ENCODE assay signal across 1 cellular context in genomic region chr12:6567824-6568617, GRCh38.
TF ChIP-seq lines count a peak whose summit lies in the region.

Gene NOP2 (minus strand): TSS chr12:6568291. CDS start chr12:6567918, 373 bp downstream.

TF ChIP-seq in HepG2, 621 proteins besides CTCF, POLR2A, EP300 and RAD21 (continued from another document and continues in another):
- TF ChIP-seq MLX (CRISPR knock-in tag; IDR thresholded peaks at IDR 0.05) (no peak), ZNF747 (CRISPR knock-in tag; IDR thresholded peaks at IDR 0.05; ENCODE audit: borderline replicate concordance) (peak; percentile 48; the same call in 1 of the 2 replicates), CREBL2 (CRISPR knock-in tag; IDR thresholded peaks at IDR 0.05; ENCODE audit: borderline replicate concordance) (no peak), IRX3 (CRISPR knock-in tag; IDR thresholded peaks at IDR 0.05; ENCODE audit: borderline replicate concordance, low read depth) (peak; percentile 69; the same call in 1 of the 2 replicates), HNF1B (CRISPR knock-in tag; IDR thresholded peaks at IDR 0.05) (peak; percentile 73), NR3C1 (CRISPR knock-in tag; IDR thresholded peaks at IDR 0.05) (no peak), ZNF468 (CRISPR knock-in tag; IDR thresholded peaks at IDR 0.05) (no peak), ZNF10 (CRISPR knock-in tag; IDR thresholded peaks at IDR 0.05; ENCODE audit: borderline replicate concordance, low read depth) (no peak), ZNF543 (CRISPR knock-in tag; IDR thresholded peaks at IDR 0.05) (no peak), ZSCAN12 (CRISPR knock-in tag; IDR thresholded peaks at IDR 0.05) (no peak), ARNT (IDR thresholded peaks at IDR 0.05) (no peak), ZNF292 (CRISPR knock-in tag; IDR thresholded peaks at IDR 0.05; ENCODE audit: borderline replicate concordance, low read depth) (peak; percentile 43; the same call in 1 of the 2 replicates), FOXK2 (IDR thresholded peaks at IDR 0.05) (peak; percentile 81), NR0B2 (CRISPR knock-in tag; IDR thresholded peaks at IDR 0.05) (peak; percentile 72; the same call in 1 of the 2 replicates), RXRA (CRISPR knock-in tag; IDR thresholded peaks at IDR 0.05) (peak; percentile 51), MEF2D (CRISPR knock-in tag; IDR thresholded peaks at IDR 0.05) (peak; percentile 81), EED (CRISPR knock-in tag; IDR thresholded peaks at IDR 0.05) (peak; percentile 76), ZNF709 (CRISPR knock-in tag; IDR thresholded peaks at IDR 0.05) (no peak), CHD2 (IDR thresholded peaks at IDR 0.05; ENCODE audit: low read depth, low read length) (no peak), ZNF646 (CRISPR knock-in tag; IDR thresholded peaks at IDR 0.05) (no peak), ZSCAN20 (CRISPR knock-in tag; IDR thresholded peaks at IDR 0.05; ENCODE audit: borderline replicate concordance) (0 out of 2 replicates have a peak, but pooled peaks have one; percentile 3), XBP1 (CRISPR knock-in tag; IDR thresholded peaks at IDR 0.05) (no peak), MIER2 (CRISPR knock-in tag; IDR thresholded peaks at IDR 0.05) (no peak), ZNF20 (CRISPR knock-in tag; IDR thresholded peaks at IDR 0.05) (no peak), ADNP (CRISPR knock-in tag; IDR thresholded peaks at IDR 0.05) (no peak), ZNF460 (CRISPR knock-in tag; IDR thresholded peaks at IDR 0.05; ENCODE audit: borderline replicate concordance) (no peak; the same call in 1 of the 2 replicates), NFRKB (IDR thresholded peaks at IDR 0.05) (no peak), ZFYVE20 (CRISPR knock-in tag; IDR thresholded peaks at IDR 0.05; ENCODE audit: borderline replicate concordance, low read depth) (no peak), BRCA1 (CRISPR knock-in tag; IDR thresholded peaks at IDR 0.05) (peak; percentile 88), PHF5A (CRISPR knock-in tag; IDR thresholded peaks at IDR 0.05; ENCODE audit: low read depth, unreplicated experiment) (no peak), ZNF83 (CRISPR knock-in tag; IDR thresholded peaks at IDR 0.05; ENCODE audit: borderline replicate concordance) (0 out of 2 replicates have a peak, but pooled peaks have one; percentile 43), ZBTB20 (CRISPR knock-in tag; IDR thresholded peaks at IDR 0.05; ENCODE audit: borderline replicate concordance, low read depth) (peak; percentile 46; the same call in 1 of the 2 replicates), MBNL3 (CRISPR knock-in tag; conservative IDR thresholded peaks at IDR 0.05) (no peak), ZNF549 (CRISPR knock-in tag; IDR thresholded peaks at IDR 0.05) (no peak), GATAD1 (CRISPR knock-in tag; IDR thresholded peaks at IDR 0.05) (peak; percentile 88), HOXA7 (CRISPR knock-in tag; IDR thresholded peaks at IDR 0.05) (0 out of 2 replicates have a peak, but pooled peaks have one; percentile 31), MZF1 (CRISPR knock-in tag; IDR thresholded peaks at IDR 0.05; ENCODE audit: borderline replicate concordance) (no peak), YY1 (IDR thresholded peaks at IDR 0.05; ENCODE audit: insufficient read depth, insufficient replicate concordance, low read depth, low read length) (peak; percentile 46)
- TF ChIP-seq, protein P1, sequence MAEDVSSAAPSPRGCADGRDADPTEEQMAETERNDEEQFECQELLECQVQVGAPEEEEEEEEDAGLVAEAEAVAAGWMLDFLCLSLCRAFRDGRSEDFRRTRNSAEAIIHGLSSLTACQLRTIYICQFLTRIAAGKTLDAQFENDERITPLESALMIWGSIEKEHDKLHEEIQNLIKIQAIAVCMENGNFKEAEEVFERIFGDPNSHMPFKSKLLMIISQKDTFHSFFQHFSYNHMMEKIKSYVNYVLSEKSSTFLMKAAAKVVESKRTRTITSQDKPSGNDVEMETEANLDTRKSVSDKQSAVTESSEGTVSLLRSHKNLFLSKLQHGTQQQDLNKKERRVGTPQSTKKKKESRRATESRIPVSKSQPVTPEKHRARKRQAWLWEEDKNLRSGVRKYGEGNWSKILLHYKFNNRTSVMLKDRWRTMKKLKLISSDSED (CRISPR knock-in tag; IDR thresholded peaks at IDR 0.05), result no peak
- TF ChIP-seq, protein P2, sequence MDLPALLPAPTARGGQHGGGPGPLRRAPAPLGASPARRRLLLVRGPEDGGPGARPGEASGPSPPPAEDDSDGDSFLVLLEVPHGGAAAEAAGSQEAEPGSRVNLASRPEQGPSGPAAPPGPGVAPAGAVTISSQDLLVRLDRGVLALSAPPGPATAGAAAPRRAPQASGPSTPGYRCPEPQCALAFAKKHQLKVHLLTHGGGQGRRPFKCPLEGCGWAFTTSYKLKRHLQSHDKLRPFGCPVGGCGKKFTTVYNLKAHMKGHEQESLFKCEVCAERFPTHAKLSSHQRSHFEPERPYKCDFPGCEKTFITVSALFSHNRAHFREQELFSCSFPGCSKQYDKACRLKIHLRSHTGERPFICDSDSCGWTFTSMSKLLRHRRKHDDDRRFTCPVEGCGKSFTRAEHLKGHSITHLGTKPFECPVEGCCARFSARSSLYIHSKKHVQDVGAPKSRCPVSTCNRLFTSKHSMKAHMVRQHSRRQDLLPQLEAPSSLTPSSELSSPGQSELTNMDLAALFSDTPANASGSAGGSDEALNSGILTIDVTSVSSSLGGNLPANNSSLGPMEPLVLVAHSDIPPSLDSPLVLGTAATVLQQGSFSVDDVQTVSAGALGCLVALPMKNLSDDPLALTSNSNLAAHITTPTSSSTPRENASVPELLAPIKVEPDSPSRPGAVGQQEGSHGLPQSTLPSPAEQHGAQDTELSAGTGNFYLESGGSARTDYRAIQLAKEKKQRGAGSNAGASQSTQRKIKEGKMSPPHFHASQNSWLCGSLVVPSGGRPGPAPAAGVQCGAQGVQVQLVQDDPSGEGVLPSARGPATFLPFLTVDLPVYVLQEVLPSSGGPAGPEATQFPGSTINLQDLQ (CRISPR knock-in tag; IDR thresholded peaks at IDR 0.05), result no peak
- TF ChIP-seq, protein P3, sequence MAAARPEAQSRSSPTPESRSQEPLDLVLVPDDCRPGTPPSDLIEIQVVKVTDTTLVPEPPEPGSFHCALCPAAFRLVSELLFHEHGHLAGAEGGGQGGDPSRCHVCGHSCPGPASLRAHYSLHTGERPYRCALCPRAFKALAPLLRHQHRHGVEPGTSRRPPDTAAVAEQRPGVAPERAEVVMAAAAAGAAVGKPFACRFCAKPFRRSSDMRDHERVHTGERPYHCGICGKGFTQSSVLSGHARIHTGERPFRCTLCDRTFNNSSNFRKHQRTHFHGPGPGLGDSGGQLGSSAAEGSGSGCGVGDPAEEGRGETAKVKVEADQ (CRISPR knock-in tag; IDR thresholded peaks at IDR 0.05; ENCODE audit: borderline replicate concordance), result peak; percentile 89
- TF ChIP-seq, protein P4, sequence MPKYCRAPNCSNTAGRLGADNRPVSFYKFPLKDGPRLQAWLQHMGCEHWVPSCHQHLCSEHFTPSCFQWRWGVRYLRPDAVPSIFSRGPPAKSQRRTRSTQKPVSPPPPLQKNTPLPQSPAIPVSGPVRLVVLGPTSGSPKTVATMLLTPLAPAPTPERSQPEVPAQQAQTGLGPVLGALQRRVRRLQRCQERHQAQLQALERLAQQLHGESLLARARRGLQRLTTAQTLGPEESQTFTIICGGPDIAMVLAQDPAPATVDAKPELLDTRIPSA (CRISPR knock-in tag; IDR thresholded peaks at IDR 0.05; ENCODE audit: borderline replicate concordance), result no peak
- TF ChIP-seq, protein P5, sequence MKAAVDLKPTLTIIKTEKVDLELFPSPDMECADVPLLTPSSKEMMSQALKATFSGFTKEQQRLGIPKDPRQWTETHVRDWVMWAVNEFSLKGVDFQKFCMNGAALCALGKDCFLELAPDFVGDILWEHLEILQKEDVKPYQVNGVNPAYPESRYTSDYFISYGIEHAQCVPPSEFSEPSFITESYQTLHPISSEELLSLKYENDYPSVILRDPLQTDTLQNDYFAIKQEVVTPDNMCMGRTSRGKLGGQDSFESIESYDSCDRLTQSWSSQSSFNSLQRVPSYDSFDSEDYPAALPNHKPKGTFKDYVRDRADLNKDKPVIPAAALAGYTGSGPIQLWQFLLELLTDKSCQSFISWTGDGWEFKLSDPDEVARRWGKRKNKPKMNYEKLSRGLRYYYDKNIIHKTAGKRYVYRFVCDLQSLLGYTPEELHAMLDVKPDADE (CRISPR knock-in tag; IDR thresholded peaks at IDR 0.05), result no peak
- TF ChIP-seq, protein P6, sequence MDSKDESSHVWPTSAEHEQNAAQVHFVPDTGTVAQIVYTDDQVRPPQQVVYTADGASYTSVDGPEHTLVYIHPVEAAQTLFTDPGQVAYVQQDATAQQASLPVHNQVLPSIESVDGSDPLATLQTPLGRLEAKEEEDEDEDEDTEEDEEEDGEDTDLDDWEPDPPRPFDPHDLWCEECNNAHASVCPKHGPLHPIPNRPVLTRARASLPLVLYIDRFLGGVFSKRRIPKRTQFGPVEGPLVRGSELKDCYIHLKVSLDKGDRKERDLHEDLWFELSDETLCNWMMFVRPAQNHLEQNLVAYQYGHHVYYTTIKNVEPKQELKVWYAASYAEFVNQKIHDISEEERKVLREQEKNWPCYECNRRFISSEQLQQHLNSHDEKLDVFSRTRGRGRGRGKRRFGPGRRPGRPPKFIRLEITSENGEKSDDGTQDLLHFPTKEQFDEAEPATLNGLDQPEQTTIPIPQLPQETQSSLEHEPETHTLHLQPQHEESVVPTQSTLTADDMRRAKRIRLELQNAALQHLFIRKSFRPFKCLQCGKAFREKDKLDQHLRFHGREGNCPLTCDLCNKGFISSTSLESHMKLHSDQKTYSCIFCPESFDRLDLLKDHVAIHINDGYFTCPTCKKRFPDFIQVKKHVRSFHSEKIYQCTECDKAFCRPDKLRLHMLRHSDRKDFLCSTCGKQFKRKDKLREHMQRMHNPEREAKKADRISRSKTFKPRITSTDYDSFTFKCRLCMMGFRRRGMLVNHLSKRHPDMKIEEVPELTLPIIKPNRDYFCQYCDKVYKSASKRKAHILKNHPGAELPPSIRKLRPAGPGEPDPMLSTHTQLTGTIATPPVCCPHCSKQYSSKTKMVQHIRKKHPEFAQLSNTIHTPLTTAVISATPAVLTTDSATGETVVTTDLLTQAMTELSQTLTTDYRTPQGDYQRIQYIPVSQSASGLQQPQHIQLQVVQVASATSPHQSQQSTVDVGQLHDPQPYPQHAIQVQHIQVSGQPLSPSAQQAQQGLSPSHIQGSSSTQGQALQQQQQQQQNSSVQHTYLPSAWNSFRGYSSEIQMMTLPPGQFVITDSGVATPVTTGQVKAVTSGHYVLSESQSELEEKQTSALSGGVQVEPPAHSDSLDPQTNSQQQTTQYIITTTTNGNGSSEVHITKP (CRISPR knock-in tag; IDR thresholded peaks at IDR 0.05; ENCODE audit: low read depth), result peak; percentile 50; the same call in 1 of the 2 replicates
